ENCODE assay signal across 1 cellular context in the genomic region with DNA sequence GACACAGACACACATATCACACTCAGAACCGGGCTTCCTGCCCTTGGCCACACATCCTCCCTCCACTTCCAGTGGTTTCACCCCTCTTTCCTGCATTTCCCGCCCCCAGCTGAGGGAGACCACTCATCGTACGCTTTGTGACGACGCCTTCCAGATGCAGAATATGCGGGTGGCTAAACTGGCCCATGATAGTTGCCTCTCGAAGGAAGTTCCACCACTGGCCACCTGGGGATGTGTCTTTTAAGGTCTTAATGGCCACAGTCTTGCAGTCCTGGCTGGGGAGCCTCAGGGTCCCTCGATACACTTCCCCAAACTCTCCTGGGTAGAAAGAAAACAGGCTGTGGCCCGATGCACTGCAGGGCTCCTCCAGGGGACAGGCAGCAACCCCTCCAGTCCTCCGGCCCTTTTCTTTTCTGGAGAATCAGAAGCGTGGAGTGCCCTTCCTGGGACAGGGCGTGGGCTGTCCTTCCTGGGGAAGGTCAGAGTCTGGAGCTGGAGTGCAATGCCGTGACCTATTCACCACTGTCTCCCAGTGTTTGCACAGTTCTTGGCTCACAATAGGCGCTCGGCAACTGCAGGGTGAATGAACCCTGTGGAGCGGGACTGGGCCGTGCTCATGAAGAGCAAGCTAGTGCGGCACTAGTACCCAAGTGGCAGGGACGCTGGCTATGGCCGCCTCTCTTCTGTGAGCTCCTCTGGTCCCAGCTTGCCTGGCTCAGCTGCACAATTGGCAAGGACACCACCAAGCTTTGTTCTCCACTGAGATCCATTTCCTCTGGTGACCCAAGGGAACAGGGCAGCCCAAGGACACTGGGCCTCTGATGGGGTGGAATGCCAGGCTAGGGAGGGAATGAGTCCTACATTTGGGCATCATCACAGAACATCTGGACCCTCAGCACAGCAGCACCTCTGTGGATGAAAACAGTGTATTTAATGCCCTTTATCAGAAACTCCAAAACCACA.
TF ChIP-seq lines count a peak whose summit lies in the region.

No MANE protein-coding gene starts in this region.

TF ChIP-seq in WTC11, 78 proteins besides CTCF, POLR2A, EP300 and RAD21:
- TF ChIP-seq, protein P1, sequence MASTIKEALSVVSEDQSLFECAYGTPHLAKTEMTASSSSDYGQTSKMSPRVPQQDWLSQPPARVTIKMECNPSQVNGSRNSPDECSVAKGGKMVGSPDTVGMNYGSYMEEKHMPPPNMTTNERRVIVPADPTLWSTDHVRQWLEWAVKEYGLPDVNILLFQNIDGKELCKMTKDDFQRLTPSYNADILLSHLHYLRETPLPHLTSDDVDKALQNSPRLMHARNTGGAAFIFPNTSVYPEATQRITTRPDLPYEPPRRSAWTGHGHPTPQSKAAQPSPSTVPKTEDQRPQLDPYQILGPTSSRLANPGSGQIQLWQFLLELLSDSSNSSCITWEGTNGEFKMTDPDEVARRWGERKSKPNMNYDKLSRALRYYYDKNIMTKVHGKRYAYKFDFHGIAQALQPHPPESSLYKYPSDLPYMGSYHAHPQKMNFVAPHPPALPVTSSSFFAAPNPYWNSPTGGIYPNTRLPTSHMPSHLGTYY (CRISPR knock-in tag; IDR thresholded peaks at IDR 0.05) = no peak
- peak; percentile 36; the same call in 1 of the 2 replicates for TF ChIP-seq GABPB1 (CRISPR knock-in tag; IDR thresholded peaks at IDR 0.05)
